Comparison of ENCODE assay signal across 26 cellular contexts in the genomic region with DNA sequence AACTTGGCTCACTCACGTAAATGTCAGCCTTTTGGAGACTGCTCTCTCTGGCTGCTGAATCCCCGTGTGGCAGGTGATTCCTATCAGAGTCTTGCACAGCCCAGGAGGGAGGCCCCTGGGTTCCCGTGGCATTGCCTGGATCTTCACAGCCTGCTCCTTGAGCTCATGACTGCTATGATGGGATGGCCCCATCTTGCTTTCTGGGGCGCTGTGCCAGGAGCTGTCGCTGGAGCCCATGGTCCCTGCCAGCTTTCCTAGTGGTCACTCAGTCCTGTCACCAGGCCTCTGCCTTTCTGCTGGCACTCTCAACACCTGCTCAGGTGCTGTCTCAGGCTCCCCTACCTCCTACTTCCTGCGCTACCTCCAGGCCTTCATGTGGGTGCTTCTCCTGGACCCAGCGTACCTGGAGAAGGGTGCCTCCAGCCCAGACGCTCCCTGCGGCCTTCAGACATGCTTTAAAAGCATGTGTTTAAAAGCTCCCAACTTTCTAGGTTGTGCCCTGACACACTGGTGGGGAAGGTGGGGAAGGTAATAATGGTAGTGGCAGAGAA.
DNase-seq lines count a peak whose midpoint lies in the region; ATAC-seq and TF ChIP-seq lines count a peak whose summit lies in the region.
"Had no signal": no experiment of that assay in that cellular context is flagged by ENCODE, and none has a peak within 500 bp of the region (broad histone marks: within the 10 kb centered on the region; RNA-seq: fewer than 3 reads in every experiment).

No MANE protein-coding gene starts in this region.

- intact Hi-C loops in Right ventricle myocardium superior (cut with DNase I): no loop called here

- TF ChIP-seq CTCF in right atrium auricular region (IDR thresholded peaks at IDR 0.05) (no peak), endodermal cell (conservative IDR thresholded peaks at IDR 0.05) (no peak)

- no peak overlapping the region for H2AK5ac ChIP-seq in neuronal stem cell (ENCODE audit: low read depth, low read length)

- H3K9ac ChIP-seq in endodermal cell (ENCODE audit: extremely low read depth, low read length, poor library complexity, severe bottlenecking): no peak overlapping the region
- H3K9ac ChIP-seq in neuronal stem cell (ENCODE audit: low read depth, low read length, poor library complexity): no peak overlapping the region

- H3K14ac ChIP-seq in neuronal stem cell (ENCODE audit: low read length): no peak overlapping the region

- no peak for DNase-seq in Right ventricle myocardium superior
- DNase-seq in right atrium auricular region (ENCODE audit: low spot score): no peak
- peak; percentile 30 for DNase-seq in endodermal cell
- DNase-seq in neuronal stem cell (ENCODE audit: low spot score): no peak
- DNase-seq in 8988T: no peak
- DNase-seq in activated CD4-positive, alpha-beta T cell treated with anti-CD3 and anti-CD28 coated beads, Interleukin-2, amount 50 U/mL, for 1 hour: no peak
- no peak for DNase-seq in hippocampal formation (lab: John Stamatoyannopoulos, UW)
- DNase-seq: activated T-cell treated with anti-CD3 and anti-CD28 coated beads, Interleukin-2, amount 50 U/mL, for 72 hours; aorta; BE2C; cerebellar nuclear complex; DMS53; foreskin melanocyte; KG1; NCI-H1436; NCI-H2107; NCI-H446 treated with DMSO at 0.1 percent for 48 hours; spleen; stimulated activated CD4-positive, alpha-beta T cell treated with anti-CD3 and anti-CD28 coated beads, Interleukin-4, amount 100 ng/mL, for 1 hour; stimulated activated naive CD4-positive, alpha-beta T cell treated with Interleukin-2 at 50 U/mL for 16 hours had no signal

- no peak overlapping the region for H2BK15ac ChIP-seq in neuronal stem cell (ENCODE audit: low read length)

- 86 to 92% methylated on average over 3 to 9 of the region's 9 CpGs for WGBS in endodermal cell (ENCODE audit: insufficient coverage in 1 of 2, insufficient read length in 1 of 2), 2 experiments
- WGBS in neuronal stem cell (ENCODE audit: extremely low coverage in 2 of 2, insufficient read length in 2 of 2, insufficient replicate concordance in 1 of 2), 2 donors: no CpG with 5 or more reads among the region's 9 CpGs

- no peaks in the 10 kb centered on the region for H3K4me1 Mint-ChIP-seq in endodermal cell
- H3K4me1 Mint-ChIP-seq: activated naive CD4-positive, alpha-beta T cell treated with anti-CD3 and anti-CD28 coated beads, Interleukin-2, amount 50 U/mL, for 24 hours; neural crest cell had no signal

- no peaks in the 10 kb centered on the region for H3K36me3 Mint-ChIP-seq in endodermal cell (ENCODE audit: low read depth)

- no peak overlapping the region for H4K91ac ChIP-seq in neuronal stem cell (ENCODE audit: low read depth, low read length, poor library complexity)

- H3K18ac ChIP-seq in neuronal stem cell (ENCODE audit: low read length): no peak overlapping the region

- H4K8ac ChIP-seq in neuronal stem cell (ENCODE audit: low read depth, low read length): no peak overlapping the region

- H3K36me3 ChIP-seq in right atrium auricular region (no peaks in the 10 kb centered on the region), endodermal cell (ENCODE audit: control insufficient read depth, insufficient read depth, low read length) (no peaks in the 10 kb centered on the region), neuronal stem cell (replicated peaks in 1 of 2; ENCODE audit: control insufficient read depth in 2 of 2, insufficient read depth in 2 of 2, low read length in 2 of 2) (no peaks in the 10 kb centered on the region)
- H3K36me3 ChIP-seq: BE2C, spleen, thoracic aorta had no signal

- no peaks in the 10 kb centered on the region for H3K9me3 Mint-ChIP-seq in endodermal cell
- H3K9me3 Mint-ChIP-seq: neural crest cell; T-helper 2 cell treated with Interferon-gamma antibody and Interleukin-4, amounts not matched to agents 5 μg/mL and 100 μg/mL, for 36 hours had no signal

- H3K79me1 ChIP-seq in neuronal stem cell (ENCODE audit: low read depth, low read length): no peaks in the 10 kb centered on the region

- no peak overlapping the region for H3K23ac ChIP-seq in neuronal stem cell (ENCODE audit: low read depth, low read length, poor library complexity)

- peaks cover 17% of the 10 kb centered on the region for H3K27me3 Mint-ChIP-seq in endodermal cell (ENCODE audit: insufficient read depth)

- H2BK12ac ChIP-seq in neuronal stem cell (ENCODE audit: low read length): no peak overlapping the region

- H3K9me3 ChIP-seq in right atrium auricular region (no peaks in the 10 kb centered on the region), endodermal cell (ENCODE audit: control insufficient read depth, low read length) (no peaks in the 10 kb centered on the region), neuronal stem cell (replicated peaks in 1 of 2; ENCODE audit: control insufficient read depth in 2 of 2, insufficient read depth in 1 of 2, low read depth in 1 of 2, low read length in 2 of 2) (no peaks in the 10 kb centered on the region)
- H3K9me3 ChIP-seq: BE2C, thoracic aorta had no signal

- H2BK120ac ChIP-seq in neuronal stem cell (ENCODE audit: low read depth, low read length): no peak overlapping the region

- no peak overlapping the region for H3K27ac Mint-ChIP-seq in endodermal cell
- H3K27ac Mint-ChIP-seq: activated naive CD4-positive, alpha-beta T cell treated with anti-CD3 and anti-CD28 coated beads, Interleukin-2, amount 50 U/mL, for 24 hours; activated T-cell treated with anti-CD3 and anti-CD28 coated beads, Interleukin-2, amount 50 U/mL, for 72 hours; T-helper 2 cell treated with Interferon-gamma antibody and Interleukin-4, amounts not matched to agents 5 μg/mL and 100 μg/mL, for 36 hours had no signal

- no peak overlapping the region for H3K4me2 ChIP-seq in neuronal stem cell (ENCODE audit: insufficient read depth, low read length, poor library complexity, severe bottlenecking)

- H3K4me3 ChIP-seq in right atrium auricular region (no peak overlapping the region), endodermal cell (ENCODE audit: low read length) (no peak overlapping the region), neuronal stem cell (ENCODE audit: low read length in 2 of 2) (no peak overlapping the region)
- H3K4me3 ChIP-seq: GM12878, spleen, thoracic aorta had no signal

- no peak overlapping the region for H3K4me3 Mint-ChIP-seq in endodermal cell
- H3K4me3 Mint-ChIP-seq: activated naive CD4-positive, alpha-beta T cell treated with anti-CD3 and anti-CD28 coated beads, Interleukin-2, amount 50 U/mL, for 24 hours; activated T-cell treated with anti-CD3 and anti-CD28 coated beads, Interleukin-2, amount 50 U/mL, for 72 hours; neural crest cell; T-helper 2 cell treated with Interferon-gamma antibody and Interleukin-4, amounts not matched to agents 5 μg/mL and 100 μg/mL, for 36 hours had no signal

- H2AFZ ChIP-seq in neuronal stem cell (ENCODE audit: low read length): no peak overlapping the region

- H3K27me3 ChIP-seq in right atrium auricular region: no peaks in the 10 kb centered on the region
- H3K27me3 ChIP-seq in endodermal cell (ENCODE audit: control insufficient read depth, insufficient read depth, low read length, poor library complexity, severe bottlenecking): peaks cover 8% of the 10 kb centered on the region
- peaks cover 0 to 11% (median 0%) of the 10 kb centered on the region in 3 experiments for H3K27me3 ChIP-seq in neuronal stem cell (ENCODE audit: control insufficient read depth in 3 of 3, insufficient read depth in 3 of 3, low read depth in 1 of 3, low read length in 3 of 3)

- peak overlapping the region; percentile 56 for H2BK5ac ChIP-seq in neuronal stem cell (ENCODE audit: low read length)

- H3K27ac ChIP-seq in right atrium auricular region (no peak overlapping the region), endodermal cell (ENCODE audit: low read depth, low read length) (no peak overlapping the region), neuronal stem cell (replicated peaks; ENCODE audit: low read length) (no peak overlapping the region)
- H3K27ac ChIP-seq: spleen had no signal

- H3K4me1 ChIP-seq in right atrium auricular region (peaks cover 0 to 35% of the 10 kb centered on the region in 2 donors), endodermal cell (ENCODE audit: control insufficient read depth, insufficient read depth, low read length) (no peaks in the 10 kb centered on the region), neuronal stem cell (ENCODE audit: control insufficient read depth in 2 of 2, insufficient read depth in 1 of 2, low read depth in 1 of 2, low read length in 2 of 2) (no peaks in the 10 kb centered on the region)
- H3K4me1 ChIP-seq: BE2C had no signal

- ATAC-seq in Right ventricle myocardium superior (ENCODE audit: poor library complexity) (peak; percentile 3), GM18907 (IDR thresholded peaks at IDR 0.05; ENCODE audit: unreplicated experiment) (no peak)
- ATAC-seq: GM12878 had no signal

- no peak overlapping the region for H3K4ac ChIP-seq in neuronal stem cell (ENCODE audit: low read length)
